In the genomic region with DNA sequence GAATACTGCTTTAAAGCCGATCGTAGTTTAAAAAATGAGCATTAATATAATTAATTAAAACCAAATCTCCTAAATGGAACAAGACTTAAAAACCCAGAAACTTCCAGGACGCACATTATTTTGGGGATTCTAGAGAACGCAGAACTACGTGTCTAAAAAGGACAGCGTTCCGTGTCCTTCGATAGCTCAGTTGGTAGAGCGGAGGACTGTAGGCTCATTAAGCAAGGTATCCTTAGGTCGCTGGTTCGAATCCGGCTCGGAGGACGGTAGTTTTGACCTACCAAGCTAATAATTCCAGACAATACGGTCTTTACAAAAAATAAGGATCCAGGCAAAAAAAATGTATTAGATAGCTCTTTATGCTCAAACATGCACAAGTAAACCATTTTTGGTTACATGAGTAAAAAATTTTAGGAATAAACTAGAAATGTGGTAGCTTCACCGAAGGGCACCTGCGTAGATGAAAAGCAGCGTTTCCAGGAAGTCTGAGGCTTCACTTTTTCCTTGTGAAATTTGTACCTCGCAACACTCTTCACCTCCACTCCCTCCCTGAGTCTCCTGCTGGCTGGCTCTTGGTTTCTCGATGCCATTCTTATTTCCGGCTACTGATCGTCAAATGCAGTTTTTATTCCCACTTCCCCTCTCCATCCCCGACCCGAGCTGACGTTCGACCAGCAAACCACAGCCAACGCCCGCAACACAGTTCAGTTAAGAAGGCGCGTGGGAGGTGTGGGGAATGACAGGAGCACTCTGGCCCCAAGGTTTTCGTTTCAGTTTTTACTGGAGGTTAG, we compare ENCODE assay signal across 9 cellular contexts. TPM values are rescaled to one million over a fixed set of nuclear protein-coding genes. Genes with fewer than 3 reads are reported as not detected.
A peak's percentile ranks its signal among the peaks of the same experiment; 100 is the strongest.
DNase-seq lines count a peak whose midpoint lies in the region; ATAC-seq and TF ChIP-seq lines count a peak whose summit lies in the region.
"Had no signal": no experiment of that assay in that cellular context is flagged by ENCODE, and none has a peak within 500 bp of the region (broad histone marks: within the 10 kb centered on the region; RNA-seq: fewer than 3 reads in every experiment).

No MANE protein-coding gene starts in this region.

- peak overlapping the region; percentile 64 for H3K9ac ChIP-seq in NT2/D1 (ENCODE audit: insufficient read length, low read depth)

- DNase-seq in GM06990 (ENCODE audit: extremely low read depth, insufficient read length) (peak; percentile 45), NT2/D1 (ENCODE audit: low read depth, low spot score) (peak; percentile 81), foreskin fibroblast (peak; percentile 74 to 91), ovary (peak in 3 of 5 donors; percentile 68 to 71 (median 70)), hepatic stellate cell (ENCODE audit: low spot score) (no peak), NCI-H1417 (lab: John Stamatoyannopoulos, UW) (no peak)
- DNase-seq in activated T-cell treated with anti-CD3 and anti-CD28 coated beads, Interleukin-2, amount 50 U/mL, for 24 hours, result peak; percentile 81

- no peaks in the 10 kb centered on the region for H3K36me3 ChIP-seq in GM06990 (ENCODE audit: control insufficient read depth, insufficient read depth, low read length)
- no peaks in the 10 kb centered on the region for H3K36me3 ChIP-seq in NT2/D1 (ENCODE audit: insufficient read depth, insufficient read length, low read length)
- H3K36me3 ChIP-seq in ovary, result no peaks in the 10 kb centered on the region

- ATAC-seq in HG03280 (IDR thresholded peaks at IDR 0.05; ENCODE audit: unreplicated experiment), result no peak

- no peaks in the 10 kb centered on the region for H3K27me3 Mint-ChIP-seq in activated T-cell treated with anti-CD3 and anti-CD28 coated beads, Interleukin-2, amount 50 U/mL, for 24 hours

- peak overlapping the region; percentile 52 for H3K4me3 ChIP-seq in GM06990 (replicated peaks; ENCODE audit: low read depth, low read length)
- H3K4me3 ChIP-seq in NT2/D1 (ENCODE audit: insufficient read length, low read depth), result peak overlapping the region; percentile 59
- peak overlapping the region; percentile 60 to 66 for H3K4me3 ChIP-seq in foreskin fibroblast (ENCODE audit: low read depth in 1 of 2, low read length in 2 of 2)
- H3K4me3 ChIP-seq in ovary, result no peak overlapping the region

- H3K27ac ChIP-seq in ovary, result no peak overlapping the region
- H3K27ac ChIP-seq: VCaP had no signal

- H3K27ac Mint-ChIP-seq in activated T-cell treated with anti-CD3 and anti-CD28 coated beads, Interleukin-2, amount 50 U/mL, for 24 hours, result peak overlapping the region; percentile 94

- no peaks in the 10 kb centered on the region for H3K4me1 ChIP-seq in NT2/D1 (ENCODE audit: insufficient read depth, insufficient read length)
- H3K4me1 ChIP-seq in ovary (ENCODE audit: insufficient read depth), result no peaks in the 10 kb centered on the region

- TF ChIP-seq POLR2A in ovary (IDR thresholded peaks at IDR 0.05), result no peak

- peaks cover 8% of the 10 kb centered on the region; the same call in 1 of the 2 replicates for H3K9me3 ChIP-seq in NT2/D1 (ENCODE audit: insufficient read depth, low read length)
- no peaks in the 10 kb centered on the region for H3K9me3 ChIP-seq in ovary

- H3K9me3 Mint-ChIP-seq in activated T-cell treated with anti-CD3 and anti-CD28 coated beads, Interleukin-2, amount 50 U/mL, for 24 hours, result peaks cover 11% of the 10 kb centered on the region

- TF ChIP-seq CTCF in GM06990 (IDR thresholded peaks at IDR 0.05; ENCODE audit: insufficient read depth, low read length, poor library complexity, severe bottlenecking), result no peak
- no peak for TF ChIP-seq CTCF in foreskin fibroblast (IDR thresholded peaks at IDR 0.05; ENCODE audit: low read depth, low read length)
- TF ChIP-seq CTCF in ovary (IDR thresholded peaks at IDR 0.05), result no peak

- H3K4me3 Mint-ChIP-seq in activated T-cell treated with anti-CD3 and anti-CD28 coated beads, Interleukin-2, amount 50 U/mL, for 24 hours, result peak overlapping the region; percentile 79

- peaks cover 43% of the 10 kb centered on the region for H3K4me1 Mint-ChIP-seq in activated T-cell treated with anti-CD3 and anti-CD28 coated beads, Interleukin-2, amount 50 U/mL, for 24 hours (ENCODE audit: low read depth)

- TF ChIP-seq EP300 in ovary (IDR thresholded peaks at IDR 0.05), result no peak

- 3 to 4% (median 3%) methylated on average over 31 of the region's 31 CpGs for WGBS in ovary, 3 donors

- H3K36me3 Mint-ChIP-seq in activated T-cell treated with anti-CD3 and anti-CD28 coated beads, Interleukin-2, amount 50 U/mL, for 24 hours (ENCODE audit: low read depth), result no peaks in the 10 kb centered on the region

- H3K27me3 ChIP-seq in GM06990 (replicated peaks; ENCODE audit: control insufficient read depth, insufficient read depth, low read length) (no peaks in the 10 kb centered on the region), NT2/D1 (ENCODE audit: insufficient read depth, insufficient read length) (no peaks in the 10 kb centered on the region), ovary (no peaks in the 10 kb centered on the region)

- intact Hi-C loops in ovary (cut with DNase I), result no loop called here

RNA-seq across cellular contexts. Expression of gene ABT1, which starts 19.6 kb away (rescaled TPM):
- 10 to 100 TPM; 10.9 to 17.5 (median 15.5) TPM for total RNA-seq in ovary
- 10 to 100 TPM in 1 of 2 donors, 1 to 10 TPM in 1; 8.5 to 18.2 TPM for polyA plus RNA-seq in ovary

RNA-seq across cellular contexts. Expression of gene HMGN4, which starts 39.0 kb away (rescaled TPM):
- 10 to 100 TPM; 48.6 to 78.9 (median 58.4) TPM for total RNA-seq in ovary
- polyA plus RNA-seq in ovary, result 10 to 100 TPM; 53.5 to 69.7 TPM

Comparison
In these comparisons a context has a peak if more than half of its experiments do, and no peak if none do; other contexts are left out.
1. DNase-seq: peak in GM06990 (single experiment), NT2/D1 (single experiment), activated T-cell treated with anti-CD3 and anti-CD28 coated beads, Interleukin-2, amount 50 U/mL, for 24 hours (single experiment), foreskin fibroblast (2 of 2) and ovary (3 of 5); none in hepatic stellate cell (single experiment) and NCI-H1417 (0 of 3).